Comparison of ENCODE assay signal across 1 cellular context in genomic region chr7:135190703-135191102, GRCh38.
TF ChIP-seq lines count a peak whose summit lies in the region.

No MANE protein-coding gene starts in this region.

TF ChIP-seq in GM12878, 131 proteins besides CTCF, POLR2A, EP300 and RAD21:
- TF ChIP-seq ZZZ3 (IDR thresholded peaks at IDR 0.05; ENCODE audit: control insufficient read depth, insufficient read length, low read depth) = no peak
- no peak for TF ChIP-seq NFXL1 (IDR thresholded peaks at IDR 0.05; ENCODE audit: borderline replicate concordance)
- TF ChIP-seq, protein P1, sequence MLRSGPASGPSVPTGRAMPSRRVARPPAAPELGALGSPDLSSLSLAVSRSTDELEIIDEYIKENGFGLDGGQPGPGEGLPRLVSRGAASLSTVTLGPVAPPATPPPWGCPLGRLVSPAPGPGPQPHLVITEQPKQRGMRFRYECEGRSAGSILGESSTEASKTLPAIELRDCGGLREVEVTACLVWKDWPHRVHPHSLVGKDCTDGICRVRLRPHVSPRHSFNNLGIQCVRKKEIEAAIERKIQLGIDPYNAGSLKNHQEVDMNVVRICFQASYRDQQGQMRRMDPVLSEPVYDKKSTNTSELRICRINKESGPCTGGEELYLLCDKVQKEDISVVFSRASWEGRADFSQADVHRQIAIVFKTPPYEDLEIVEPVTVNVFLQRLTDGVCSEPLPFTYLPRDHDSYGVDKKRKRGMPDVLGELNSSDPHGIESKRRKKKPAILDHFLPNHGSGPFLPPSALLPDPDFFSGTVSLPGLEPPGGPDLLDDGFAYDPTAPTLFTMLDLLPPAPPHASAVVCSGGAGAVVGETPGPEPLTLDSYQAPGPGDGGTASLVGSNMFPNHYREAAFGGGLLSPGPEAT (IDR thresholded peaks at IDR 0.05; ENCODE audit: low read depth) = peak; percentile 41; the same call in 1 of the 2 replicates
- TF ChIP-seq IKZF2 (IDR thresholded peaks at IDR 0.05) = peak; percentile 35 to 63; a peak in 2 of 4 replicates
- TF ChIP-seq SPI1 (IDR thresholded peaks at IDR 0.05; ENCODE audit: borderline replicate concordance, insufficient read depth, low read depth, low read length) = peak; percentile 40; the same call in 1 of the 2 replicates
